In genomic region chr2:56008661-56009411, GRCh38 we compare ENCODE assay signal across 9 cellular contexts.
DNase-seq lines count a peak whose midpoint lies in the region; ATAC-seq, FAIRE-seq and TF ChIP-seq lines count a peak whose summit lies in the region.
"Had no signal": no experiment of that assay in that cellular context is flagged by ENCODE, and none has a peak within 500 bp of the region (broad histone marks: within the 10 kb centered on the region; RNA-seq: fewer than 3 reads in every experiment).

No MANE protein-coding gene starts in this region.

- no peaks in the 10 kb centered on the region for H3K9me3 ChIP-seq in cardiac muscle cell (ENCODE audit: low read depth)
- H3K9me3 ChIP-seq: right lobe of liver had no signal

- H3K4me3 Mint-ChIP-seq in effector memory CD8-positive, alpha-beta T cell, result no peak overlapping the region

- no peak overlapping the region for H3K27ac Mint-ChIP-seq in effector memory CD8-positive, alpha-beta T cell

- FAIRE-seq in HTR-8/SVneo (lab: Jason Lieb, UNC), result peak; percentile 77

- H3K27me3 Mint-ChIP-seq in effector memory CD8-positive, alpha-beta T cell, result no peaks in the 10 kb centered on the region

- H3K4me1 ChIP-seq in cardiac muscle cell (ENCODE audit: low read depth), result peaks cover 5% of the 10 kb centered on the region
- H3K4me1 ChIP-seq: right lobe of liver had no signal

- H3K36me3 ChIP-seq in cardiac muscle cell, result no peaks in the 10 kb centered on the region
- H3K36me3 ChIP-seq: right lobe of liver had no signal

- no peaks in the 10 kb centered on the region for H3K4me1 Mint-ChIP-seq in effector memory CD8-positive, alpha-beta T cell (ENCODE audit: low read depth in 2 of 2)

- H3K27ac ChIP-seq in cardiac muscle cell, result no peak overlapping the region
- H3K27ac ChIP-seq: right lobe of liver had no signal

- H3K27me3 ChIP-seq in cardiac muscle cell, result no peaks in the 10 kb centered on the region
- H3K27me3 ChIP-seq: right lobe of liver had no signal

- H3K36me3 Mint-ChIP-seq in effector memory CD8-positive, alpha-beta T cell (ENCODE audit: insufficient read depth), result no peaks in the 10 kb centered on the region

- no peaks in the 10 kb centered on the region for H3K9me3 Mint-ChIP-seq in effector memory CD8-positive, alpha-beta T cell

- TF ChIP-seq POLR2A in GM18505 (IDR thresholded peaks at IDR 0.05; ENCODE audit: borderline replicate concordance, extremely low read depth, insufficient read depth, insufficient read length), result no peak

- DNase-seq in HTR-8/SVneo (ENCODE audit: insufficient read length, low spot score) (peak; percentile 57), SHP77 treated with DMSO at 0.1 percent for 48 hours (lab: John Stamatoyannopoulos, UW) (peak; percentile 78), cardiac muscle cell (ENCODE audit: low read depth in 1 of 2, low spot score in 1 of 2) (peak; percentile 45 to 95), retinal pigment epithelial cell (ENCODE audit: low read depth) (peak; percentile 71), GM19238 (ENCODE audit: insufficient read length, low spot score) (no peak)
- no peak for DNase-seq in activated CD4-positive, alpha-beta T cell treated with anti-CD3 and anti-CD28 coated beads, Interleukin-2, amount 50 U/mL, for 1 hour
- no peak for DNase-seq in effector memory CD8-positive, alpha-beta T cell
- DNase-seq: right lobe of liver had no signal

- no peak for TF ChIP-seq CTCF in cardiac muscle cell (IDR thresholded peaks at IDR 0.05; ENCODE audit: low read depth, low read length)
- TF ChIP-seq CTCF in retinal pigment epithelial cell (conservative IDR thresholded peaks at IDR 0.05; ENCODE audit: low read depth, low read length), result no peak

- ATAC-seq in GM18505 (IDR thresholded peaks at IDR 0.05; ENCODE audit: unreplicated experiment), result no peak
- ATAC-seq in effector memory CD8-positive, alpha-beta T cell (replicated peaks), result no peak

- no peak overlapping the region for H3K4me3 ChIP-seq in cardiac muscle cell
- H3K4me3 ChIP-seq in retinal pigment epithelial cell (ENCODE audit: low read length), result no peak overlapping the region
- H3K4me3 ChIP-seq: right lobe of liver had no signal

Comparison
In these comparisons a context has a peak if more than half of its experiments do, and no peak if none do; other contexts are left out.
1. DNase-seq: peak in HTR-8/SVneo (single experiment), SHP77 treated with DMSO at 0.1 percent for 48 hours (single experiment), cardiac muscle cell (2 of 2) and retinal pigment epithelial cell (single experiment); none in GM19238 (single experiment), activated CD4-positive, alpha-beta T cell treated with anti-CD3 and anti-CD28 coated beads, Interleukin-2, amount 50 U/mL, for 1 hour (single experiment) and effector memory CD8-positive, alpha-beta T cell (0 of 3).